In the genomic region with DNA sequence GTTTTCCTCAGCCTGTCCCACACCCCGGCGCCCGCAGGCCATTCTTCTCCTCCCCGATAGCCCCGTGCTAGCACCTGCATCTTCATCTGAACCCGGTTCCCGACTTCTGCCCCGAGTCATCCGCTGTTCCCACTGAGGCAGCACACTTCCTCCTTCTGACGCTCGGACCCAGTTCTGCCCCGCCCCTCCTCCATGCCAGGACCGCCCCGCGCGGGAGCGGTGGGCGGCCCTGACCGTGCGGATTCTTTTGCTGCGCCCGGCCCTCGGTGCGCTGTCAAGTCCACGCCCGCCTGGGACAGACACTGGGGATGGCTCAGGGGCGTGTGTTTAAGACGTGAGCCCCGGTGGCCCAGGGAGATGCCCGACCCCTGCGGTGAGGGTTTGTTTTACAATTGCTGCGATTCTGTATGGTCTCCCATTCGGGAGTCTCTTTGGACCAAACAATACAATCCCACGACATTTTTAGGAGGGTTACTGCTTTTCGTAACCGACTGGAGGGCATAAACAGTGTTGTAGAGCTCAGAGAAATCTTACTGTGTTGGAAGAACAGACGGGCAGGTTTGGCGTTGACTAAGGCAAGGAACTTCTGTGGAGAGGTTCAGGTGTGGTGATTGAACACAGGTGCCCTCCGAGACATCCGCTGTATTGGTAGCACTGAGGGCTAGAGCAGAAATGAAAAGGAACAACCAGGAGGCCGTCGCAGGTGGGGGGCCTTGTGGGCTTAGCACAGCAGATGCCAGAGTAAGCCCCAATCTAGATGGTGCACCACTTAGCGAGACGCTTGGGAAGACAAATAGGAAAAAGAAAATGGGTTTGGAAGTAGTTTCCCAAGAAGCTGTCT, we compare ENCODE assay signal across 1 cellular context.
A peak's percentile ranks its signal among the peaks of the same experiment; 100 is the strongest.
TF ChIP-seq lines count a peak whose summit lies in the region.

No MANE protein-coding gene starts in this region.

TF ChIP-seq in K562, 482 proteins besides CTCF, POLR2A, EP300 and RAD21 (continued from another document and continues in another):
- TF ChIP-seq ARNT (IDR thresholded peaks at IDR 0.05) = 0 out of 4 replicates have a peak, but pooled peaks of 1 of the 2 experiments have one; percentile 28
- TF ChIP-seq SIRT6 (IDR thresholded peaks at IDR 0.05; ENCODE audit: low read depth, low read length) = no peak
- TF ChIP-seq MXI1 (IDR thresholded peaks at IDR 0.05; ENCODE audit: low read depth, low read length) = peak; percentile 65; the same call in 1 of the 2 replicates
- no peak for TF ChIP-seq ZNF384 (IDR thresholded peaks at IDR 0.05; ENCODE audit: low read depth, low read length)
- TF ChIP-seq XRCC3 (IDR thresholded peaks at IDR 0.05) = no peak
- TF ChIP-seq ZNF431 (CRISPR knock-in tag; IDR thresholded peaks at IDR 0.05) = 0 out of 2 replicates have a peak, but pooled peaks have one; percentile 46
- TF ChIP-seq NFXL1 (CRISPR knock-in tag; IDR thresholded peaks at IDR 0.05) = no peak
- TF ChIP-seq, protein P1, sequence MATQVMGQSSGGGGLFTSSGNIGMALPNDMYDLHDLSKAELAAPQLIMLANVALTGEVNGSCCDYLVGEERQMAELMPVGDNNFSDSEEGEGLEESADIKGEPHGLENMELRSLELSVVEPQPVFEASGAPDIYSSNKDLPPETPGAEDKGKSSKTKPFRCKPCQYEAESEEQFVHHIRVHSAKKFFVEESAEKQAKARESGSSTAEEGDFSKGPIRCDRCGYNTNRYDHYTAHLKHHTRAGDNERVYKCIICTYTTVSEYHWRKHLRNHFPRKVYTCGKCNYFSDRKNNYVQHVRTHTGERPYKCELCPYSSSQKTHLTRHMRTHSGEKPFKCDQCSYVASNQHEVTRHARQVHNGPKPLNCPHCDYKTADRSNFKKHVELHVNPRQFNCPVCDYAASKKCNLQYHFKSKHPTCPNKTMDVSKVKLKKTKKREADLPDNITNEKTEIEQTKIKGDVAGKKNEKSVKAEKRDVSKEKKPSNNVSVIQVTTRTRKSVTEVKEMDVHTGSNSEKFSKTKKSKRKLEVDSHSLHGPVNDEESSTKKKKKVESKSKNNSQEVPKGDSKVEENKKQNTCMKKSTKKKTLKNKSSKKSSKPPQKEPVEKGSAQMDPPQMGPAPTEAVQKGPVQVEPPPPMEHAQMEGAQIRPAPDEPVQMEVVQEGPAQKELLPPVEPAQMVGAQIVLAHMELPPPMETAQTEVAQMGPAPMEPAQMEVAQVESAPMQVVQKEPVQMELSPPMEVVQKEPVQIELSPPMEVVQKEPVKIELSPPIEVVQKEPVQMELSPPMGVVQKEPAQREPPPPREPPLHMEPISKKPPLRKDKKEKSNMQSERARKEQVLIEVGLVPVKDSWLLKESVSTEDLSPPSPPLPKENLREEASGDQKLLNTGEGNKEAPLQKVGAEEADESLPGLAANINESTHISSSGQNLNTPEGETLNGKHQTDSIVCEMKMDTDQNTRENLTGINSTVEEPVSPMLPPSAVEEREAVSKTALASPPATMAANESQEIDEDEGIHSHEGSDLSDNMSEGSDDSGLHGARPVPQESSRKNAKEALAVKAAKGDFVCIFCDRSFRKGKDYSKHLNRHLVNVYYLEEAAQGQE (CRISPR knock-in tag; IDR thresholded peaks at IDR 0.05; ENCODE audit: low read depth) = no peak
- TF ChIP-seq L3MBTL2 (IDR thresholded peaks at IDR 0.05) = peak; percentile 3; the same call in 1 of the 2 replicates
- no peak for TF ChIP-seq DIDO1 (tag; IDR thresholded peaks at IDR 0.05; ENCODE audit: low read depth)
- no peak for TF ChIP-seq CHD1 (IDR thresholded peaks at IDR 0.05; ENCODE audit: low read length)
- TF ChIP-seq, protein P2, sequence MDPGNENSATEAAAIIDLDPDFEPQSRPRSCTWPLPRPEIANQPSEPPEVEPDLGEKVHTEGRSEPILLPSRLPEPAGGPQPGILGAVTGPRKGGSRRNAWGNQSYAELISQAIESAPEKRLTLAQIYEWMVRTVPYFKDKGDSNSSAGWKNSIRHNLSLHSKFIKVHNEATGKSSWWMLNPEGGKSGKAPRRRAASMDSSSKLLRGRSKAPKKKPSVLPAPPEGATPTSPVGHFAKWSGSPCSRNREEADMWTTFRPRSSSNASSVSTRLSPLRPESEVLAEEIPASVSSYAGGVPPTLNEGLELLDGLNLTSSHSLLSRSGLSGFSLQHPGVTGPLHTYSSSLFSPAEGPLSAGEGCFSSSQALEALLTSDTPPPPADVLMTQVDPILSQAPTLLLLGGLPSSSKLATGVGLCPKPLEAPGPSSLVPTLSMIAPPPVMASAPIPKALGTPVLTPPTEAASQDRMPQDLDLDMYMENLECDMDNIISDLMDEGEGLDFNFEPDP (CRISPR knock-in tag; IDR thresholded peaks at IDR 0.05) = no peak
- TF ChIP-seq, protein P3, sequence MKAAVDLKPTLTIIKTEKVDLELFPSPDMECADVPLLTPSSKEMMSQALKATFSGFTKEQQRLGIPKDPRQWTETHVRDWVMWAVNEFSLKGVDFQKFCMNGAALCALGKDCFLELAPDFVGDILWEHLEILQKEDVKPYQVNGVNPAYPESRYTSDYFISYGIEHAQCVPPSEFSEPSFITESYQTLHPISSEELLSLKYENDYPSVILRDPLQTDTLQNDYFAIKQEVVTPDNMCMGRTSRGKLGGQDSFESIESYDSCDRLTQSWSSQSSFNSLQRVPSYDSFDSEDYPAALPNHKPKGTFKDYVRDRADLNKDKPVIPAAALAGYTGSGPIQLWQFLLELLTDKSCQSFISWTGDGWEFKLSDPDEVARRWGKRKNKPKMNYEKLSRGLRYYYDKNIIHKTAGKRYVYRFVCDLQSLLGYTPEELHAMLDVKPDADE (conservative IDR thresholded peaks at IDR 0.05; ENCODE audit: control insufficient read depth, low read depth, low read length) = no peak; the same call in 1 of the 2 replicates
- TF ChIP-seq ETV5 (CRISPR knock-in tag; IDR thresholded peaks at IDR 0.05; ENCODE audit: low read depth) = no peak
- TF ChIP-seq MTA3 (IDR thresholded peaks at IDR 0.05; ENCODE audit: borderline replicate concordance) = peak; percentile 34; the same call in 1 of the 2 replicates
- no peak for TF ChIP-seq CBFA2T2 (conservative IDR thresholded peaks at IDR 0.05)
- TF ChIP-seq ZNF146 (CRISPR knock-in tag; IDR thresholded peaks at IDR 0.05; ENCODE audit: unreplicated experiment) = no peak
- TF ChIP-seq, protein P4, sequence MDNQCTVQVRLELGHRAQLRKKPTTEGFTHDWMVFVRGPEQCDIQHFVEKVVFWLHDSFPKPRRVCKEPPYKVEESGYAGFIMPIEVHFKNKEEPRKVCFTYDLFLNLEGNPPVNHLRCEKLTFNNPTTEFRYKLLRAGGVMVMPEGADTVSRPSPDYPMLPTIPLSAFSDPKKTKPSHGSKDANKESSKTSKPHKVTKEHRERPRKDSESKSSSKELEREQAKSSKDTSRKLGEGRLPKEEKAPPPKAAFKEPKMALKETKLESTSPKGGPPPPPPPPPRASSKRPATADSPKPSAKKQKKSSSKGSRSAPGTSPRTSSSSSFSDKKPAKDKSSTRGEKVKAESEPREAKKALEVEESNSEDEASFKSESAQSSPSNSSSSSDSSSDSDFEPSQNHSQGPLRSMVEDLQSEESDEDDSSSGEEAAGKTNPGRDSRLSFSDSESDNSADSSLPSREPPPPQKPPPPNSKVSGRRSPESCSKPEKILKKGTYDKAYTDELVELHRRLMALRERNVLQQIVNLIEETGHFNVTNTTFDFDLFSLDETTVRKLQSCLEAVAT (IDR thresholded peaks at IDR 0.05) = 0 out of 4 replicates have a peak, but pooled peaks of 1 of the 2 experiments have one; percentile 49
- TF ChIP-seq NFRKB (IDR thresholded peaks at IDR 0.05; ENCODE audit: low read depth) = 0 out of 2 replicates have a peak, but pooled peaks have one; percentile 54
- no peak for TF ChIP-seq ZNF444 (CRISPR knock-in tag; IDR thresholded peaks at IDR 0.05)
- TF ChIP-seq ARID2 (IDR thresholded peaks at IDR 0.05) = 0 out of 2 replicates have a peak, but pooled peaks have one; percentile 45
- no peak for TF ChIP-seq ZNF668 (CRISPR knock-in tag; IDR thresholded peaks at IDR 0.05)
- TF ChIP-seq ZEB2 (IDR thresholded peaks at IDR 0.05) = no peak
- TF ChIP-seq, protein P5, sequence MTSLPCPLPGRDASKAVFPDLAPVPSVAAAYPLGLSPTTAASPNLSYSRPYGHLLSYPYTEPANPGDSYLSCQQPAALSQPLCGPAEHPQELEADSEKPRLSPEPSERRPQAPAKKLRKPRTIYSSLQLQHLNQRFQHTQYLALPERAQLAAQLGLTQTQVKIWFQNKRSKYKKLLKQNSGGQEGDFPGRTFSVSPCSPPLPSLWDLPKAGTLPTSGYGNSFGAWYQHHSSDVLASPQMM (CRISPR knock-in tag; IDR thresholded peaks at IDR 0.05) = no peak
- TF ChIP-seq, protein P6, sequence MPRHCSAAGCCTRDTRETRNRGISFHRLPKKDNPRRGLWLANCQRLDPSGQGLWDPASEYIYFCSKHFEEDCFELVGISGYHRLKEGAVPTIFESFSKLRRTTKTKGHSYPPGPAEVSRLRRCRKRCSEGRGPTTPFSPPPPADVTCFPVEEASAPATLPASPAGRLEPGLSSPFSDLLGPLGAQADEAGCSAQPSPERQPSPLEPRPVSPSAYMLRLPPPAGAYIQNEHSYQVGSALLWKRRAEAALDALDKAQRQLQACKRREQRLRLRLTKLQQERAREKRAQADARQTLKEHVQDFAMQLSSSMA (CRISPR knock-in tag; IDR thresholded peaks at IDR 0.05) = 0 out of 2 replicates have a peak, but pooled peaks have one; percentile 60
- no peak for TF ChIP-seq ILK (tag; IDR thresholded peaks at IDR 0.05; ENCODE audit: borderline replicate concordance, low read depth)
- no peak for TF ChIP-seq MBD2 (IDR thresholded peaks at IDR 0.05; ENCODE audit: borderline replicate concordance, low read depth)
- TF ChIP-seq MAZ (CRISPR knock-in tag; conservative IDR thresholded peaks at IDR 0.05 in 1 of 2, IDR thresholded peaks at IDR 0.05 in 1 of 2) = no peak
- TF ChIP-seq ZC3H11A (IDR thresholded peaks at IDR 0.05; ENCODE audit: low read depth, low read length) = no peak
- no peak for TF ChIP-seq SMC3 (conservative IDR thresholded peaks at IDR 0.05; ENCODE audit: insufficient read depth, low read depth, low read length)
- no peak for TF ChIP-seq U2AF1 (optimal IDR thresholded peaks at IDR 0.05; ENCODE audit: low read depth, low read length)
- TF ChIP-seq, protein P7, sequence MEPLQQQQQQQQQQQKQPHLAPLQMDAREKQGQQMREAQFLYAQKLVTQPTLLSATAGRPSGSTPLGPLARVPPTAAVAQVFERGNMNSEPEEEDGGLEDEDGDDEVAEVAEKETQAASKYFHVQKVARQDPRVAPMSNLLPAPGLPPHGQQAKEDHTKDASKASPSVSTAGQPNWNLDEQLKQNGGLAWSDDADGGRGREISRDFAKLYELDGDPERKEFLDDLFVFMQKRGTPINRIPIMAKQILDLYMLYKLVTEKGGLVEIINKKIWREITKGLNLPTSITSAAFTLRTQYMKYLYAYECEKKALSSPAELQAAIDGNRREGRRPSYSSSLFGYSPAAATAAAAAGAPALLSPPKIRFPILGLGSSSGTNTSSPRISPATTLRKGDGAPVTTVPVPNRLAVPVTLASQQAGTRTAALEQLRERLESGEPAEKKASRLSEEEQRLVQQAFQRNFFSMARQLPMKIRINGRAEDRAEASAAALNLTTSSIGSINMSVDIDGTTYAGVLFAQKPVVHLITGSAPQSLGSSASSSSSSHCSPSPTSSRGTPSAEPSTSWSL (CRISPR knock-in tag; IDR thresholded peaks at IDR 0.05; ENCODE audit: borderline replicate concordance) = no peak
- no peak for TF ChIP-seq PTRF (tag; IDR thresholded peaks at IDR 0.05)
- no peak for TF ChIP-seq ZFX (CRISPR knock-in tag; IDR thresholded peaks at IDR 0.05)
- TF ChIP-seq ZBTB7A (IDR thresholded peaks at IDR 0.05; ENCODE audit: borderline replicate concordance, control insufficient read depth, low read depth, low read length) = peak; percentile 53; the same call in 1 of the 2 replicates
- peak in 1 of 3 experiments; percentile 63 for TF ChIP-seq YY1 (IDR thresholded peaks at IDR 0.05; ENCODE audit: borderline replicate concordance in 1 of 3, control insufficient read depth in 1 of 3, extremely low read depth in 1 of 3, insufficient read depth in 3 of 3, insufficient read length in 1 of 3, insufficient replicate concordance in 2 of 3, low read depth in 1 of 3, low read length in 2 of 3)
- TF ChIP-seq, protein P8, sequence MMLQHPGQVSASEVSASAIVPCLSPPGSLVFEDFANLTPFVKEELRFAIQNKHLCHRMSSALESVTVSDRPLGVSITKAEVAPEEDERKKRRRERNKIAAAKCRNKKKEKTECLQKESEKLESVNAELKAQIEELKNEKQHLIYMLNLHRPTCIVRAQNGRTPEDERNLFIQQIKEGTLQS (IDR thresholded peaks at IDR 0.05) = no peak
- TF ChIP-seq, protein P8 (CRISPR knock-in tag; conservative IDR thresholded peaks at IDR 0.05) = no peak; the same call in none of the 2 replicates
- TF ChIP-seq ZNF217 (CRISPR knock-in tag; IDR thresholded peaks at IDR 0.05) = no peak
- 0 out of 2 replicates have a peak, but pooled peaks have one; percentile 50 for TF ChIP-seq CTBP1 (IDR thresholded peaks at IDR 0.05; ENCODE audit: borderline replicate concordance)
- TF ChIP-seq ELF4 (CRISPR knock-in tag; IDR thresholded peaks at IDR 0.05) = 0 out of 2 replicates have a peak, but pooled peaks have one; percentile 33
- peak; percentile 50; the same call in 1 of the 2 replicates for TF ChIP-seq SMARCE1 (IDR thresholded peaks at IDR 0.05)
- TF ChIP-seq ZBTB1 (CRISPR knock-in tag; IDR thresholded peaks at IDR 0.05; ENCODE audit: borderline replicate concordance, low read depth) = peak; percentile 37; the same call in 1 of the 2 replicates
- no peak for TF ChIP-seq ZNF239 (CRISPR knock-in tag; IDR thresholded peaks at IDR 0.05)
- no peak for TF ChIP-seq BACH1 (tag; IDR thresholded peaks at IDR 0.05)
- peak; percentile 65; the same call in 1 of the 2 replicates for TF ChIP-seq ZNF316 (IDR thresholded peaks at IDR 0.05)
- TF ChIP-seq ELF1 (tag; IDR thresholded peaks at IDR 0.05) = peak; percentile 71
- no peak for TF ChIP-seq MCM7 (IDR thresholded peaks at IDR 0.05)
- peak; percentile 42; the same call in 1 of the 2 replicates for TF ChIP-seq ZKSCAN1 (IDR thresholded peaks at IDR 0.05; ENCODE audit: low read depth, low read length)
- TF ChIP-seq, protein P9, sequence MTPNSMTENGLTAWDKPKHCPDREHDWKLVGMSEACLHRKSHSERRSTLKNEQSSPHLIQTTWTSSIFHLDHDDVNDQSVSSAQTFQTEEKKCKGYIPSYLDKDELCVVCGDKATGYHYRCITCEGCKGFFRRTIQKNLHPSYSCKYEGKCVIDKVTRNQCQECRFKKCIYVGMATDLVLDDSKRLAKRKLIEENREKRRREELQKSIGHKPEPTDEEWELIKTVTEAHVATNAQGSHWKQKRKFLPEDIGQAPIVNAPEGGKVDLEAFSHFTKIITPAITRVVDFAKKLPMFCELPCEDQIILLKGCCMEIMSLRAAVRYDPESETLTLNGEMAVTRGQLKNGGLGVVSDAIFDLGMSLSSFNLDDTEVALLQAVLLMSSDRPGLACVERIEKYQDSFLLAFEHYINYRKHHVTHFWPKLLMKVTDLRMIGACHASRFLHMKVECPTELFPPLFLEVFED (CRISPR knock-in tag; conservative IDR thresholded peaks at IDR 0.05) = peak; percentile 5; the same call in 1 of the 2 replicates
- TF ChIP-seq ZNF696 (CRISPR knock-in tag; conservative IDR thresholded peaks at IDR 0.05) = no peak
- 0 out of 2 replicates have a peak, but pooled peaks have one; percentile 18 for TF ChIP-seq ZNF347 (CRISPR knock-in tag; IDR thresholded peaks at IDR 0.05; ENCODE audit: low read depth)
- TF ChIP-seq SIN3A (IDR thresholded peaks at IDR 0.05; ENCODE audit: borderline replicate concordance in 2 of 2, control insufficient read depth in 1 of 2, low read depth in 2 of 2, low read length in 2 of 2) = peak; percentile 79 to 82; a peak in 2 of 4 replicates
- TF ChIP-seq ZNF830 (CRISPR knock-in tag; IDR thresholded peaks at IDR 0.05) = peak; percentile 81; the same call in 1 of the 2 replicates
- TF ChIP-seq MED1 (CRISPR knock-in tag; IDR thresholded peaks at IDR 0.05; ENCODE audit: borderline replicate concordance) = no peak
- TF ChIP-seq SUPT5H (IDR thresholded peaks at IDR 0.05) = peak; percentile 66
